In the genomic region with DNA sequence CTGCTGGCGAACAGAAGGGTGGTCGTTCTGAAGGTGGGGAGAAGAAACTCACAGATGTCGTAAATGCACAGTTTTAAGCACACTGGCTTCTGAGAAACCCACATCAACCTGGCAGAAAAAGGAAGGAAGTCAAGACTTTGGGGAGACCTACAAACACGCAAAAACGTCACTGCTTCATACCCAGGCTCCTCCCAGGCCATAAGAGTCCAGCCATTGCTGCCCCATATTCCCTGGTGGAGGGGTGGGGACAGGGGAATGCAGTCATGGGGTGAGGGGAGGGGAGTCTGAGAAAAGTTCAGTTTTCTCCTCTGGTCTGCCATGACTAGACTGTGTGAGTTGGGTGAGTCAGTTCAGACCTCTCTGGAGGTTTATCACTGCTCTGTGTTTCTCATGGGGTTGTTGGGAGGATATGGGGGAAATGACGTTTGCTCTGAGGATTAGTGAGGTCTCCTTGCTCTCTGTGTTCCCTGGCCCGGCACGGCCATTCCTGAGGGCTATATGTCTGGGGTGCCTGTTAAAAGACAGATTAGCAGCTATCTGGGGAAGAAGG, we compare ENCODE assay signal across 9 cellular contexts.
DNase-seq lines count a peak whose midpoint lies in the region; TF ChIP-seq lines count a peak whose summit lies in the region.
"Had no signal": no experiment of that assay in that cellular context is flagged by ENCODE, and none has a peak within 500 bp of the region (broad histone marks: within the 10 kb centered on the region; RNA-seq: fewer than 3 reads in every experiment).

No MANE protein-coding gene starts in this region.

- no peak overlapping the region for H2AFZ ChIP-seq in trophoblast cell (ENCODE audit: insufficient read depth, low read length, poor library complexity)
- H2AFZ ChIP-seq: parathyroid adenoma had no signal

- H3K4me2 ChIP-seq in trophoblast cell (ENCODE audit: low read length) = no peak overlapping the region

- no peak overlapping the region for H3K14ac ChIP-seq in trophoblast cell (ENCODE audit: low read length)

- no peaks in the 10 kb centered on the region for H3K27me3 ChIP-seq in trophoblast cell (ENCODE audit: insufficient read depth, low read length)

- H3K4me1 ChIP-seq in trophoblast cell (ENCODE audit: control insufficient read depth in 1 of 2, insufficient read depth in 2 of 2, low read length in 2 of 2) = peaks cover 7 to 12% of the 10 kb centered on the region in 2 experiments
- H3K4me1 ChIP-seq: parathyroid adenoma had no signal

- H3K4me3 ChIP-seq in trophoblast cell (ENCODE audit: low read depth, low read length) = no peak overlapping the region

- DNase-seq in activated CD4-positive, alpha-beta T cell treated with anti-CD3 and anti-CD28 coated beads for 48 hours = peak; percentile 8
- DNase-seq in activated CD4-positive, alpha-beta T cell treated with anti-CD3 and anti-CD28 coated beads for 4 hours = no peak
- DNase-seq in MV-4-11 (lab: John Stamatoyannopoulos, UW) (peak; percentile 81), chondrocyte (ENCODE audit: low spot score) (no peak), trophoblast cell (no peak), NCI-H2227 treated with DMSO at 0.1 percent for 48 hours (lab: John Stamatoyannopoulos, UW) (no peak), T-helper 9 cell (no peak)
- no peak for DNase-seq in stimulated activated CD4-positive, alpha-beta T cell treated with anti-CD3 and anti-CD28 coated beads, Interleukin-12 subunit alpha, Interleukin-12 subunit beta, amount 100 ng/mL, for 4 hours

- no peaks in the 10 kb centered on the region for H3K36me3 ChIP-seq in trophoblast cell (ENCODE audit: control insufficient read depth in 1 of 2, insufficient read depth in 2 of 2, low read length in 2 of 2)

- H3K23ac ChIP-seq in trophoblast cell (ENCODE audit: low read length) = no peak overlapping the region

- H4K91ac ChIP-seq in trophoblast cell (ENCODE audit: low read depth, low read length) = peak overlapping the region; percentile 15

- WGBS in trophoblast cell (ENCODE audit: extremely low coverage, insufficient coverage, insufficient read length) = no CpG with 5 or more reads among the region's 8 CpGs

- H3K79me1 ChIP-seq in trophoblast cell (ENCODE audit: low read length) = peaks cover 6% of the 10 kb centered on the region

- H4K8ac ChIP-seq in trophoblast cell (ENCODE audit: low read depth, low read length) = no peak overlapping the region

- H3K27ac ChIP-seq in trophoblast cell (ENCODE audit: low read depth, low read length) = peak overlapping the region; percentile 44
- H3K27ac ChIP-seq: parathyroid adenoma had no signal

- no peak overlapping the region for H2AK5ac ChIP-seq in trophoblast cell (ENCODE audit: low read length)

- peak overlapping the region; percentile 88 for H3K27ac Mint-ChIP-seq in chondrocyte (ENCODE audit: unreplicated experiment)

- no peaks in the 10 kb centered on the region for H3K79me2 ChIP-seq in trophoblast cell (ENCODE audit: control insufficient read depth, insufficient read depth, low read length, poor library complexity)
- H3K79me2 ChIP-seq: parathyroid adenoma had no signal

- no peak overlapping the region for H2BK5ac ChIP-seq in trophoblast cell (ENCODE audit: low read depth, low read length, poor library complexity)

- no peak overlapping the region for H2BK120ac ChIP-seq in trophoblast cell (ENCODE audit: insufficient read depth, low read length, poor library complexity)

- peaks cover 36% of the 10 kb centered on the region for H3K4me1 Mint-ChIP-seq in chondrocyte (ENCODE audit: low read depth)

- TF ChIP-seq CTCF in chondrocyte (IDR thresholded peaks at IDR 0.05) = no peak

- H3K27me3 Mint-ChIP-seq in chondrocyte (ENCODE audit: low read depth) = no peaks in the 10 kb centered on the region

- H3K4me3 Mint-ChIP-seq in chondrocyte (ENCODE audit: unreplicated experiment) = peak overlapping the region; percentile 28

- no peak overlapping the region for H4K12ac ChIP-seq in trophoblast cell (ENCODE audit: low read depth, low read length)

- no peaks in the 10 kb centered on the region for H3K36me3 Mint-ChIP-seq in chondrocyte (ENCODE audit: low read depth)

- no peaks in the 10 kb centered on the region for H3K9me3 ChIP-seq in trophoblast cell (ENCODE audit: insufficient read depth, low read depth, low read length)

- no peaks in the 10 kb centered on the region for H3K9me3 Mint-ChIP-seq in chondrocyte (ENCODE audit: low read depth)

- H3K9ac ChIP-seq in trophoblast cell (ENCODE audit: low read length) = no peak overlapping the region
- H3K9ac ChIP-seq: parathyroid adenoma had no signal

- H3K18ac ChIP-seq in trophoblast cell (ENCODE audit: low read length) = no peak overlapping the region

- H3K4ac ChIP-seq in trophoblast cell (ENCODE audit: low read depth, low read length) = no peak overlapping the region

- peak overlapping the region; percentile 51 for H2BK12ac ChIP-seq in trophoblast cell (ENCODE audit: low read length)

Comparison
In these comparisons a context has a peak if more than half of its experiments do, and no peak if none do; other contexts are left out.
1. DNase-seq: peak in activated CD4-positive, alpha-beta T cell treated with anti-CD3 and anti-CD28 coated beads for 48 hours (single experiment) and MV-4-11 (single experiment); none in activated CD4-positive, alpha-beta T cell treated with anti-CD3 and anti-CD28 coated beads for 4 hours (0 of 2), chondrocyte (single experiment), trophoblast cell (0 of 2), NCI-H2227 treated with DMSO at 0.1 percent for 48 hours (single experiment), stimulated activated CD4-positive, alpha-beta T cell treated with anti-CD3 and anti-CD28 coated beads, Interleukin-12 subunit alpha, Interleukin-12 subunit beta, amount 100 ng/mL, for 4 hours (single experiment) and T-helper 9 cell (single experiment).